In genomic region chr12:1864456-1864855, GRCh38 we compare ENCODE assay signal across 22 cellular contexts. TPM values are rescaled to one million over a fixed set of nuclear protein-coding genes. Genes with fewer than 3 reads are reported as not detected.
DNase-seq lines count a peak whose midpoint lies in the region; ATAC-seq, FAIRE-seq and TF ChIP-seq lines count a peak whose summit lies in the region.
"Had no signal": no experiment of that assay in that cellular context is flagged by ENCODE, and none has a peak within 500 bp of the region (broad histone marks: within the 10 kb centered on the region; RNA-seq: fewer than 3 reads in every experiment).

No MANE protein-coding gene starts in this region.

- no peak overlapping the region for H3K4me2 ChIP-seq in Karpas-422 (ENCODE audit: low read depth, low read length, poor library complexity, severe bottlenecking)

- no peaks in the 10 kb centered on the region for H3K27me3 ChIP-seq in bronchial epithelial cell (ENCODE audit: control insufficient read depth, insufficient read depth, low read length)
- H3K27me3 ChIP-seq in testis, result no peaks in the 10 kb centered on the region
- H3K27me3 ChIP-seq in Karpas-422 (ENCODE audit: low read length), result no peaks in the 10 kb centered on the region
- H3K27me3 ChIP-seq in left ventricle myocardium inferior (ENCODE audit: low read depth), result peaks cover 62% of the 10 kb centered on the region

- H3K4me3 ChIP-seq in bronchial epithelial cell (ENCODE audit: low read depth, low read length) (no peak overlapping the region), testis (peak overlapping the region; percentile 44 to 47), Karpas-422 (ENCODE audit: low read length) (no peak overlapping the region), left ventricle myocardium inferior (no peak overlapping the region)
- H3K4me3 ChIP-seq: HAP-1 had no signal

- no peak overlapping the region for H2AFZ ChIP-seq in Karpas-422 (ENCODE audit: low read length)

- no peak for TF ChIP-seq POLR2A in testis (IDR thresholded peaks at IDR 0.05)

- no peak for ATAC-seq in left lobe of liver

- H3K79me2 ChIP-seq in Karpas-422 (ENCODE audit: low read length), result no peaks in the 10 kb centered on the region

- H4K20me1 ChIP-seq in Karpas-422 (ENCODE audit: insufficient read depth, low read depth, low read length), result no peaks in the 10 kb centered on the region

- H3K9ac ChIP-seq in Karpas-422 (ENCODE audit: low read length), result no peak overlapping the region

- H3K9me3 ChIP-seq in testis (no peaks in the 10 kb centered on the region), Karpas-422 (ENCODE audit: low read length) (no peaks in the 10 kb centered on the region), left ventricle myocardium inferior (replicated peaks) (peaks cover 18% of the 10 kb centered on the region)
- H3K9me3 ChIP-seq: HAP-1 had no signal

- no peaks in the 10 kb centered on the region for H3K9me2 ChIP-seq in Karpas-422 (replicated peaks; ENCODE audit: insufficient read depth, low read length)

- H3K27ac ChIP-seq in testis, result no peak overlapping the region
- H3K27ac ChIP-seq in Karpas-422 (ENCODE audit: low read length), result no peak overlapping the region
- H3K27ac ChIP-seq in left ventricle myocardium inferior (replicated peaks), result no peak overlapping the region

- H3K36me3 ChIP-seq in bronchial epithelial cell (ENCODE audit: control insufficient read depth, insufficient read depth, low read length) (no peaks in the 10 kb centered on the region), testis (ENCODE audit: low read depth, missing control alignments) (no peaks in the 10 kb centered on the region), Karpas-422 (ENCODE audit: insufficient read depth, low read length) (no peaks in the 10 kb centered on the region), left ventricle myocardium inferior (no peaks in the 10 kb centered on the region)
- H3K36me3 ChIP-seq: HAP-1 had no signal

- peak; percentile 79 for FAIRE-seq in bronchial epithelial cell (lab: Jason Lieb, UNC)
- FAIRE-seq: GM18507 had no signal

- intact Hi-C loops in testis (cut with DNase I; ENCODE audit: low total_unique reads) (no loop called here), left ventricle myocardium inferior (cut with micrococcal nuclease) (no loop called here)

- no peak for TF ChIP-seq CTCF in bronchial epithelial cell (IDR thresholded peaks at IDR 0.05; ENCODE audit: insufficient read depth, low read length, severe bottlenecking)
- TF ChIP-seq CTCF in testis (IDR thresholded peaks at IDR 0.05), result no peak
- no peak for TF ChIP-seq CTCF in left ventricle myocardium inferior (IDR thresholded peaks at IDR 0.05; ENCODE audit: borderline replicate concordance)

- peak; percentile 25 for DNase-seq in activated CD8-positive, alpha-beta memory T cell treated with anti-CD3 and anti-CD28 coated beads, Interleukin-2, amount 50 U/mL, for 48 hours
- DNase-seq in activated CD8-positive, alpha-beta memory T cell treated with anti-CD3 and anti-CD28 coated beads, Interleukin-2, amount 50 U/mL, for 4 hours, result no peak
- DNase-seq in bronchial epithelial cell (ENCODE audit: low read depth) (no peak), left lobe of liver (ENCODE audit: low spot score) (peak; percentile 37), testis (peak; percentile 16), HK-2 (ENCODE audit: unreplicated experiment) (no peak), Karpas-422 (no peak), left ventricle myocardium inferior (no peak)
- DNase-seq: DMS153, HFFc6, IMR-90, KG1, MM.1S, NCI-H2029, NCI-H446 treated with DMSO at 0.1 percent for 48 hours, NCI-H526, RPMI8226, SHP77 treated with DMSO at 0.1 percent for 48 hours had no signal

- H3K4me1 ChIP-seq in testis, result no peaks in the 10 kb centered on the region
- H3K4me1 ChIP-seq in Karpas-422 (ENCODE audit: low read length), result peaks cover 5% of the 10 kb centered on the region
- no peaks in the 10 kb centered on the region for H3K4me1 ChIP-seq in left ventricle myocardium inferior
- H3K4me1 ChIP-seq: HAP-1 had no signal

- 45 to 66% methylated on average over 11 to 27 of the region's 27 CpGs for WGBS in testis, 2 donors

RNA-seq across cellular contexts. Expression of gene LRTM2, which starts 44.1 kb away (rescaled TPM):
- total RNA-seq in bronchial epithelial cell (not detected in 2 replicates), left lobe of liver (not detected), testis (under 1 TPM; 0.39 to 0.43 TPM), left ventricle myocardium inferior (not detected)
- polyA plus RNA-seq in testis (ENCODE audit: insufficient read depth, low read depth, low replicate concordance), result 0.96 TPM
- not detected in 2 replicates for total RNA-seq in Karpas-422 (2014; rRNA removed; shearing (Covaris generic); ENCODE audit: low replicate concordance)
- total RNA-seq: A172, HFFc6, IMR-90 had no signal
- polyA plus RNA-seq: BJ, IMR-90 had no signal

RNA-seq across cellular contexts. Expression of gene CACNA2D4, which starts 54.0 kb away (rescaled TPM):
- total RNA-seq in bronchial epithelial cell (0.13 TPM in 1 of 2 replicates, not detected in the other), left lobe of liver (0.83 TPM), testis (10 to 100 TPM; 15.8 to 18.3 TPM), left ventricle myocardium inferior (1.2 TPM)
- polyA plus RNA-seq in testis (ENCODE audit: insufficient read depth, low read depth, low replicate concordance), result 10.8 TPM
- total RNA-seq in Karpas-422 (2014; rRNA removed; shearing (Covaris generic); ENCODE audit: low replicate concordance), result 0.22 and 0.37 TPM in 2 replicates
- total RNA-seq: A172 had no signal

Comparison
In these comparisons a context has a peak if more than half of its experiments do, and no peak if none do; other contexts are left out.
1. DNase-seq: peak in activated CD8-positive, alpha-beta memory T cell treated with anti-CD3 and anti-CD28 coated beads, Interleukin-2, amount 50 U/mL, for 48 hours (single experiment), left lobe of liver (single experiment) and testis (single experiment); none in activated CD8-positive, alpha-beta memory T cell treated with anti-CD3 and anti-CD28 coated beads, Interleukin-2, amount 50 U/mL, for 4 hours (single experiment), bronchial epithelial cell (single experiment), HK-2 (single experiment), Karpas-422 (single experiment) and left ventricle myocardium inferior (single experiment).
2. H3K4me3 ChIP-seq: peak in testis (2 of 2); none in bronchial epithelial cell (single experiment), Karpas-422 (single experiment) and left ventricle myocardium inferior (single experiment).